15 cellular contexts compared by ENCODE assay signal in genomic region chr18:51168960-51169662, GRCh38. TPM values are rescaled to one million over a fixed set of nuclear protein-coding genes. Genes with fewer than 3 reads are reported as not detected.
DNase-seq lines count a peak whose midpoint lies in the region; ATAC-seq and TF ChIP-seq lines count a peak whose summit lies in the region.
"Had no signal": no experiment of that assay in that cellular context is flagged by ENCODE, and none has a peak within 500 bp of the region (broad histone marks: within the 10 kb centered on the region; RNA-seq: fewer than 3 reads in every experiment).

No MANE protein-coding gene starts in this region.

- no peaks in the 10 kb centered on the region for H3K9me3 Mint-ChIP-seq in activated naive CD4-positive, alpha-beta T cell treated with anti-CD3 and anti-CD28 coated beads, Interleukin-2, amount 50 U/mL, for 72 hours

- peaks cover 0 to 6% of the 10 kb centered on the region in 2 donors for H3K36me3 Mint-ChIP-seq in activated naive CD4-positive, alpha-beta T cell treated with anti-CD3 and anti-CD28 coated beads, Interleukin-2, amount 50 U/mL, for 72 hours

- H3K4me3 ChIP-seq in GM12865 (ENCODE audit: low read depth, low read length): no peak overlapping the region
- H3K4me3 ChIP-seq: GM23248, lung, suprapubic skin had no signal

- peak; percentile 56 for DNase-seq in GM12865 (ENCODE audit: low read depth)
- no peak for DNase-seq in activated naive CD4-positive, alpha-beta T cell treated with anti-CD3 and anti-CD28 coated beads, Interleukin-2, amount 50 U/mL, for 72 hours (ENCODE audit: low spot score in 2 of 2)
- DNase-seq in KG1 (lab: John Stamatoyannopoulos, UW): no peak
- no peak for DNase-seq in DMS79 (lab: John Stamatoyannopoulos, UW)
- DNase-seq: activated CD4-positive, alpha-beta T cell treated with anti-CD3 and anti-CD28 coated beads for 4 hours; EL; GM23248; NCI-H2171 treated with DMSO at 0.1 percent for 48 hours had no signal

- ATAC-seq in GM19025 (IDR thresholded peaks at IDR 0.05; ENCODE audit: low read depth, unreplicated experiment): peak; percentile 38
- ATAC-seq in HG02943 (IDR thresholded peaks at IDR 0.05; ENCODE audit: low read depth, unreplicated experiment): peak; percentile 50
- peak in 1 of 2 donors; percentile 19 for ATAC-seq in activated naive CD4-positive, alpha-beta T cell treated with anti-CD3 and anti-CD28 coated beads, Interleukin-2, amount 50 U/mL, for 72 hours
- ATAC-seq in HG02973 (IDR thresholded peaks at IDR 0.05; ENCODE audit: unreplicated experiment): no peak
- no peak for ATAC-seq in GM19397 (IDR thresholded peaks at IDR 0.05; ENCODE audit: unreplicated experiment)
- ATAC-seq: esophagus mucosa had no signal

- peak overlapping the region; percentile 95 to 99 for H3K27ac Mint-ChIP-seq in activated naive CD4-positive, alpha-beta T cell treated with anti-CD3 and anti-CD28 coated beads, Interleukin-2, amount 50 U/mL, for 72 hours

- TF ChIP-seq CTCF in GM12865 (IDR thresholded peaks at IDR 0.05; ENCODE audit: insufficient read depth, low read depth, low read length, missing control alignments): no peak

RNA-seq across cellular contexts. Expression of gene MEX3C, which starts 28.4 kb away (rescaled TPM):
- 10 to 100 TPM; 59.0 to 82.5 TPM for total RNA-seq in activated naive CD4-positive, alpha-beta T cell treated with anti-CD3 and anti-CD28 coated beads, Interleukin-2, amount 50 U/mL, for 72 hours

Comparison
In these comparisons a context has a peak if more than half of its experiments do, and no peak if none do; other contexts are left out.
1. ATAC-seq: peak in GM19025 (single experiment) and HG02943 (single experiment); none in HG02973 (single experiment) and GM19397 (single experiment).